8 cellular contexts compared by ENCODE assay signal in the genomic region with DNA sequence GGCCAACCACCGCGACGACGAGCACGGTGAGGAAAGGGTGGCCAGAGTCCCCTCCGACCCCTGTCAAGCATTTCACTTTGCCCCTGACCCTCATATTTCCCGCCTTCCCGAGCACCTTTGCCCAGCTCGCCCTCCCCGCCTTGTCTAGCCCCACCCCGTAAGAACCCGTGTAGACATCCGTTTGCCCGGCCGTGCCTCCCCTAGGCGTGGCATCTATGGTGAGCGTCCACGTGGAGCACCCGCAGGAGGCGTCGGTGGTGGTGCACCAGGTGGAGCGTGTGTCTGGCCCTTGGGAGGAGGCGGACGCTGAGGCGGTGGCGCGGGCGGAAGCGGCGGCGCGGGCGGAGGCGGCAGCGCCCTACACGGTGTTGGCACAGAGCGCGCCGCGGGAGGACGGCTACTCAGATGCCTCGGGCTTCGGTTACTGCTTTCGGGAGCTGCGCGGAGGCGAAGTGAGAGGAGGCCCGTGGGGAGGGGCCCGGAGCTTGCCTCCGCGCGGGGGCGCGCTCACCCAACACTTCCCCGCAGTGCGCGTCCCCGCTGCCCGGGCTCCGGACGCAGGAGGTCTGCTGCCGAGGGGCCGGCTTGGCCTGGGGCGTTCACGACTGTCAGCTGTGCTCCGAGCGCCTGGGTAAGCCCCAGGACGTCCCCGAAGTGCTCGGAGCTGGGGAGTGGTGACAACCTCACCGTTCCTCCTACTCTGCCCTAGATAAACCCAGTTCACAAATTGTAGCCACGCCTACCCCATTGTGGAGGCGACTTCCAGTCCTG. TPM values are rescaled to one million over a fixed set of nuclear protein-coding genes. Genes with fewer than 3 reads are reported as not detected.
DNase-seq lines count a peak whose midpoint lies in the region; ATAC-seq, FAIRE-seq and TF ChIP-seq lines count a peak whose summit lies in the region.

No MANE protein-coding gene starts in this region.

- H4K20me1 ChIP-seq in PC-3 (ENCODE audit: low read length) (no peaks in the 10 kb centered on the region), fibroblast of lung (ENCODE audit: control insufficient read depth, extremely low read depth, insufficient read depth, low read length) (no peaks in the 10 kb centered on the region)

- BruUV-seq in PC-3 (replicated peaks; lab: Mats Ljungman, UMichigan): TSS peak; percentile 34

- 7% methylated on average over 10 of the region's 73 CpGs for WGBS in suprapubic skin

- H3K9me3 Mint-ChIP-seq in activated T-cell treated with anti-CD3 and anti-CD28 coated beads, Interleukin-2, amount 50 U/mL, for 4 hours: no peaks in the 10 kb centered on the region
- no peaks in the 10 kb centered on the region for H3K9me3 Mint-ChIP-seq in nephron

- H3K4me1 Mint-ChIP-seq in activated T-cell treated with anti-CD3 and anti-CD28 coated beads, Interleukin-2, amount 50 U/mL, for 4 hours (ENCODE audit: low read depth): peaks cover 71% of the 10 kb centered on the region
- H3K4me1 Mint-ChIP-seq in nephron: peaks cover 51% of the 10 kb centered on the region

- H3K27me3 ChIP-seq in PC-3 (ENCODE audit: low read length) (no peaks in the 10 kb centered on the region), fibroblast of lung (ENCODE audit: control insufficient read depth, insufficient read depth, low read length) (peaks cover 2% of the 10 kb centered on the region), suprapubic skin (no peaks in the 10 kb centered on the region)

- no peak for FAIRE-seq in urothelium cell line (lab: Jason Lieb, UNC)

- no peaks in the 10 kb centered on the region for H3F3A ChIP-seq in PC-3 (ENCODE audit: low read length, unreplicated experiment)

- H3K4me1 ChIP-seq in PC-3 (ENCODE audit: insufficient read depth, low read length) (peaks cover 32% of the 10 kb centered on the region), fibroblast of lung (ENCODE audit: control insufficient read depth, extremely low read depth, insufficient read depth, low read length) (peaks cover 22% of the 10 kb centered on the region), suprapubic skin (peaks cover 90% of the 10 kb centered on the region)

- H3K9me3 ChIP-seq in PC-3 (ENCODE audit: low read length) (no peaks in the 10 kb centered on the region), fibroblast of lung (ENCODE audit: control insufficient read depth, insufficient read depth, low read depth, low read length) (no peaks in the 10 kb centered on the region), suprapubic skin (no peaks in the 10 kb centered on the region)

- H3K27ac ChIP-seq in PC-3 (ENCODE audit: low read length): peak overlapping the region; percentile 45
- no peak overlapping the region for H3K27ac ChIP-seq in fibroblast of lung (ENCODE audit: insufficient read depth, low read length)
- H3K27ac ChIP-seq in suprapubic skin: peak overlapping the region; percentile 92

- H2AFZ ChIP-seq in PC-3 (ENCODE audit: low read length): peak overlapping the region; percentile 76
- H2AFZ ChIP-seq in fibroblast of lung (ENCODE audit: low read length): no peak overlapping the region

- TF ChIP-seq CTCF in PC-3 (conservative IDR thresholded peaks at IDR 0.05; ENCODE audit: low read depth, low read length): peak; percentile 40
- no peak for TF ChIP-seq CTCF in fibroblast of lung (conservative IDR thresholded peaks at IDR 0.05 in 1 of 2, IDR thresholded peaks at IDR 0.05 in 1 of 2; ENCODE audit: low read depth in 1 of 2, low read length in 2 of 2)
- TF ChIP-seq CTCF in nephron (IDR thresholded peaks at IDR 0.05; ENCODE audit: unreplicated experiment in 3 of 3): no peak
- TF ChIP-seq CTCF in suprapubic skin (IDR thresholded peaks at IDR 0.05): no peak

- peak overlapping the region; percentile 81 for H3K4me3 Mint-ChIP-seq in activated T-cell treated with anti-CD3 and anti-CD28 coated beads, Interleukin-2, amount 50 U/mL, for 4 hours
- H3K4me3 Mint-ChIP-seq in nephron: peak overlapping the region; percentile 84 to 87 (median 84)

- peak overlapping the region; percentile 61 to 85 (median 64) for H3K27ac Mint-ChIP-seq in nephron

- no peak for TF ChIP-seq EP300 in suprapubic skin (IDR thresholded peaks at IDR 0.05)

- DNase-seq in ELF-1 (ENCODE audit: low read depth, low spot score) (peak; percentile 83), PC-3 (peak; percentile 83), fibroblast of lung (ENCODE audit: low read depth in 2 of 2) (peak; percentile 63 to 72), suprapubic skin (ENCODE audit: low spot score in 2 of 2) (peak in 1 of 2 donors; percentile 90), urothelium cell line (ENCODE audit: low spot score) (no peak)
- DNase-seq in activated T-cell treated with anti-CD3 and anti-CD28 coated beads, Interleukin-2, amount 50 U/mL, for 4 hours: peak; percentile 76

- H3K4me3 ChIP-seq in PC-3 (ENCODE audit: low read length) (peak overlapping the region; percentile 71), fibroblast of lung (replicated peaks in 1 of 4; ENCODE audit: control extremely low read depth in 1 of 4, insufficient read depth in 1 of 4, low read depth in 3 of 4, low read length in 4 of 4) (peak overlapping the region in 3 of 4 experiments; percentile 3 to 37 (median 16)), suprapubic skin (peak overlapping the region; percentile 64)

- POLR2A ChIA-PET in PC-3 (lab: Charles Lee; ENCODE audit: unreplicated experiment): interaction anchor here (0.6 to 0.7 kb wide), 2 partner anchors 28 to 319 kb away, joined by 4 to 5 read pairs; no protein-coding TSS in a partner anchor

- no peaks in the 10 kb centered on the region for H3K79me2 ChIP-seq in PC-3 (ENCODE audit: low read length)
- no peaks in the 10 kb centered on the region for H3K79me2 ChIP-seq in fibroblast of lung (ENCODE audit: control insufficient read depth, insufficient read depth, low read length)

- H3K9me2 ChIP-seq in PC-3 (replicated peaks; ENCODE audit: low read length): no peaks in the 10 kb centered on the region

- peak; percentile 29 for ATAC-seq in HG03064 (IDR thresholded peaks at IDR 0.05; ENCODE audit: low read depth, unreplicated experiment)
- ATAC-seq in PC-3: peak; percentile 57
- peak; percentile 45 for ATAC-seq in activated T-cell treated with anti-CD3 and anti-CD28 coated beads, Interleukin-2, amount 50 U/mL, for 4 hours

- CTCF ChIA-PET in PC-3 (lab: Charles Lee): interaction anchor here (0.6 to 1.2 kb wide), 4 partner anchors 27 to 61 kb away, joined by 4 to 9 read pairs (median 4); no protein-coding TSS in a partner anchor

- H3K27me3 Mint-ChIP-seq in activated T-cell treated with anti-CD3 and anti-CD28 coated beads, Interleukin-2, amount 50 U/mL, for 4 hours (ENCODE audit: low read depth): peaks cover 9% of the 10 kb centered on the region
- peaks cover 36% of the 10 kb centered on the region for H3K27me3 Mint-ChIP-seq in nephron (ENCODE audit: low read depth)

- H3K4me2 ChIP-seq in PC-3 (ENCODE audit: low read length): peak overlapping the region; percentile 97
- peak overlapping the region; percentile 66 for H3K4me2 ChIP-seq in fibroblast of lung (ENCODE audit: extremely low read depth, insufficient read depth, low read length)

- H3K9ac ChIP-seq in PC-3 (ENCODE audit: low read length) (peak overlapping the region; percentile 48), fibroblast of lung (ENCODE audit: insufficient read depth, low read length) (no peak overlapping the region)

- H3K36me3 ChIP-seq in PC-3 (ENCODE audit: low read depth, low read length) (no peaks in the 10 kb centered on the region), fibroblast of lung (ENCODE audit: control insufficient read depth, insufficient read depth, low read length) (no peaks in the 10 kb centered on the region), suprapubic skin (no peaks in the 10 kb centered on the region)

- no peak for TF ChIP-seq POLR2A in suprapubic skin (IDR thresholded peaks at IDR 0.05)

- no peaks in the 10 kb centered on the region for H3K36me3 Mint-ChIP-seq in activated T-cell treated with anti-CD3 and anti-CD28 coated beads, Interleukin-2, amount 50 U/mL, for 4 hours (ENCODE audit: insufficient read depth)
- peaks cover 4% of the 10 kb centered on the region for H3K36me3 Mint-ChIP-seq in nephron (ENCODE audit: low read depth)

- intact Hi-C loops in PC-3 (cut with micrococcal nuclease): loop anchor here (1.0 kb wide), 1 partner anchor 29 kb away; no protein-coding TSS in a partner anchor

RNA-seq across cellular contexts. Expression of gene LTBP4, which starts 4.2 kb away (rescaled TPM):
- total RNA-seq in PC-3 (2014; rRNA removed) (8.9 and 16.7 TPM in 2 replicates), fibroblast of lung (46.4 and 60.9 TPM in 2 replicates), suprapubic skin (100 to 1,000 TPM; 108 to 236 (median 121) TPM)
- total RNA-seq in activated T-cell treated with anti-CD3 and anti-CD28 coated beads, Interleukin-2, amount 50 U/mL, for 4 hours: 100 to 1,000 TPM; 210 to 251 (median 213) TPM
- 29.6 and 31.7 TPM in 2 replicates for polyA plus RNA-seq in fibroblast of lung
- polyA plus RNA-seq in fibroblast of lung (2012): 118 and 124 TPM in 2 replicates
- polyA minus RNA-seq in fibroblast of lung (ENCODE audit: low replicate concordance): 119 and 145 TPM in 2 replicates

RNA-seq across cellular contexts. Expression of gene SHKBP1, which starts 28.7 kb away (rescaled TPM):
- total RNA-seq in PC-3 (2014; rRNA removed) (43.0 and 63.2 TPM in 2 replicates), fibroblast of lung (22.3 and 43.4 TPM in 2 replicates), suprapubic skin (10 to 100 TPM; 42.2 to 58.3 (median 51.1) TPM)
- 10 to 100 TPM; 80.1 to 86.1 (median 84.8) TPM for total RNA-seq in activated T-cell treated with anti-CD3 and anti-CD28 coated beads, Interleukin-2, amount 50 U/mL, for 4 hours
- 35.6 and 43.2 TPM in 2 replicates for polyA plus RNA-seq in fibroblast of lung
- 63.9 and 95.7 TPM in 2 replicates for polyA plus RNA-seq in fibroblast of lung (2012)
- 81.4 and 142 TPM in 2 replicates for polyA minus RNA-seq in fibroblast of lung (ENCODE audit: low replicate concordance)

Comparison
In these comparisons a context has a peak if more than half of its experiments do, and no peak if none do; other contexts are left out.
1. H3K4me3 ChIP-seq: peak in every context shown above with its lines; median percentile 71 in PC-3; 64 in suprapubic skin; 16 in fibroblast of lung.